ENCODE assay signal across 17 cellular contexts in the genomic region with DNA sequence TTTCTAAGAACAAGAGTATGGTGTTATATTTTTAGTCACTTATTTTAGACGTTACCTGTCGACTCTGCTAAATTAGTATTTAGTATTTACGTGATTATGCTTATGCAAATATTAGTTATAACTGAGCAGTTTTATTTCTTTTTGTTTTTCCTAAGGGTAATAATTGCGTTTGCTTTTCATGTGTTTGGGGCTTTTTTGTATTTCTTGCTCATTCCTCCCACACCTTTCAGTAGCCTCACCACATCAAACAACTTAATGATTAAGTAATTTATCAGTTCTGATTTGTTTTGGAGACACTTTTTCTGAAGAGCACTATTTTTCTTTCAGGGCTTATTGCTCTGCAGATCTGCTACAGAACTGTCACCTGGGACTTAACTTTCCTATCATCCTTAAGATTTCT. TPM values are rescaled to one million over a fixed set of nuclear protein-coding genes. Genes with fewer than 3 reads are reported as not detected.
DNase-seq lines count a peak whose midpoint lies in the region; ATAC-seq and TF ChIP-seq lines count a peak whose summit lies in the region.
"Had no signal": no experiment of that assay in that cellular context is flagged by ENCODE, and none has a peak within 500 bp of the region (broad histone marks: within the 10 kb centered on the region; RNA-seq: fewer than 3 reads in every experiment).

No MANE protein-coding gene starts in this region.

- peak overlapping the region; percentile 54 for H3K27ac Mint-ChIP-seq in activated naive CD8-positive, alpha-beta T cell
- no peak overlapping the region for H3K27ac Mint-ChIP-seq in activated naive CD8-positive, alpha-beta T cell treated with anti-CD3 and anti-CD28 coated beads, Interleukin-2, amount 50 U/mL, for 24 hours
- H3K27ac Mint-ChIP-seq in T-helper 17 cell: peak overlapping the region; percentile 8
- H3K27ac Mint-ChIP-seq: B cell; CD4-positive, CD25-positive, alpha-beta regulatory T cell; CD8-positive, alpha-beta T cell; HFFc6 had no signal

- no peaks in the 10 kb centered on the region for H3K27me3 Mint-ChIP-seq in activated T-cell treated with anti-CD3 and anti-CD28 coated beads, Interleukin-2, amount 50 U/mL, for 4 hours (ENCODE audit: low read depth)
- H3K27me3 Mint-ChIP-seq in activated naive CD8-positive, alpha-beta T cell: no peaks in the 10 kb centered on the region
- no peaks in the 10 kb centered on the region for H3K27me3 Mint-ChIP-seq in activated naive CD8-positive, alpha-beta T cell treated with anti-CD3 and anti-CD28 coated beads, Interleukin-2, amount 50 U/mL, for 24 hours
- no peaks in the 10 kb centered on the region for H3K27me3 Mint-ChIP-seq in T-helper 17 cell
- H3K27me3 Mint-ChIP-seq: B cell; CD4-positive, CD25-positive, alpha-beta regulatory T cell had no signal

- H3K36me3 Mint-ChIP-seq in activated T-cell treated with anti-CD3 and anti-CD28 coated beads, Interleukin-2, amount 50 U/mL, for 4 hours (ENCODE audit: insufficient read depth): peaks cover 46% of the 10 kb centered on the region
- peaks cover 13% of the 10 kb centered on the region for H3K36me3 Mint-ChIP-seq in activated naive CD8-positive, alpha-beta T cell
- peaks cover 46% of the 10 kb centered on the region for H3K36me3 Mint-ChIP-seq in activated naive CD8-positive, alpha-beta T cell treated with anti-CD3 and anti-CD28 coated beads, Interleukin-2, amount 50 U/mL, for 24 hours (ENCODE audit: low read depth)
- peaks cover 9% of the 10 kb centered on the region for H3K36me3 Mint-ChIP-seq in T-helper 17 cell (ENCODE audit: low read depth)

- no peak for TF ChIP-seq EP300 in esophagus muscularis mucosa (IDR thresholded peaks at IDR 0.05)

- no peaks in the 10 kb centered on the region for H3K27me3 ChIP-seq in esophagus muscularis mucosa
- H3K27me3 ChIP-seq: BLaER1 had no signal

- H3K4me3 Mint-ChIP-seq in activated T-cell treated with anti-CD3 and anti-CD28 coated beads, Interleukin-2, amount 50 U/mL, for 4 hours: no peak overlapping the region
- no peak overlapping the region for H3K4me3 Mint-ChIP-seq in activated naive CD8-positive, alpha-beta T cell
- no peak overlapping the region for H3K4me3 Mint-ChIP-seq in activated naive CD8-positive, alpha-beta T cell treated with anti-CD3 and anti-CD28 coated beads, Interleukin-2, amount 50 U/mL, for 24 hours
- H3K4me3 Mint-ChIP-seq in T-helper 17 cell: no peak overlapping the region
- H3K4me3 Mint-ChIP-seq: B cell; CD8-positive, alpha-beta T cell; HFFc6 had no signal

- no peak overlapping the region for H3K27ac ChIP-seq in esophagus muscularis mucosa (replicated peaks in 1 of 4)
- H3K27ac ChIP-seq: BLaER1, C4-2B had no signal

- H3K9me3 Mint-ChIP-seq in activated T-cell treated with anti-CD3 and anti-CD28 coated beads, Interleukin-2, amount 50 U/mL, for 4 hours: no peaks in the 10 kb centered on the region
- H3K9me3 Mint-ChIP-seq in activated naive CD8-positive, alpha-beta T cell (ENCODE audit: low read depth): no peaks in the 10 kb centered on the region
- no peaks in the 10 kb centered on the region for H3K9me3 Mint-ChIP-seq in activated naive CD8-positive, alpha-beta T cell treated with anti-CD3 and anti-CD28 coated beads, Interleukin-2, amount 50 U/mL, for 24 hours
- H3K9me3 Mint-ChIP-seq: CD4-positive, CD25-positive, alpha-beta regulatory T cell; CD8-positive, alpha-beta T cell; HFFc6 had no signal

- intact Hi-C loops in esophagus muscularis mucosa (cut with DNase I): no loop called here

- peaks cover 42 to 97% (median 78%) of the 10 kb centered on the region in 4 donors for H3K36me3 ChIP-seq in esophagus muscularis mucosa

- no peak for TF ChIP-seq CTCF in esophagus muscularis mucosa (IDR thresholded peaks at IDR 0.05)

- H3K4me1 ChIP-seq in esophagus muscularis mucosa: peaks cover 0 to 2% (median under 1%) of the 10 kb centered on the region in 4 donors
- H3K4me1 ChIP-seq: BLaER1, Caco-2 had no signal

- peaks cover 14% of the 10 kb centered on the region for H3K4me1 Mint-ChIP-seq in activated T-cell treated with anti-CD3 and anti-CD28 coated beads, Interleukin-2, amount 50 U/mL, for 4 hours (ENCODE audit: low read depth)
- H3K4me1 Mint-ChIP-seq in activated naive CD8-positive, alpha-beta T cell (ENCODE audit: low read depth): peaks cover 20% of the 10 kb centered on the region
- peaks cover 12% of the 10 kb centered on the region for H3K4me1 Mint-ChIP-seq in activated naive CD8-positive, alpha-beta T cell treated with anti-CD3 and anti-CD28 coated beads, Interleukin-2, amount 50 U/mL, for 24 hours
- peaks cover 15% of the 10 kb centered on the region for H3K4me1 Mint-ChIP-seq in T-helper 17 cell

- H3K9me3 ChIP-seq in T-helper 17 cell (ENCODE audit: control insufficient read depth, low read length, poor library complexity, severe bottlenecking): no peaks in the 10 kb centered on the region
- H3K9me3 ChIP-seq in esophagus muscularis mucosa: no peaks in the 10 kb centered on the region
- H3K9me3 ChIP-seq: BLaER1, Caco-2, HAP-1 had no signal

- ATAC-seq in activated T-cell treated with anti-CD3 and anti-CD28 coated beads, Interleukin-2, amount 50 U/mL, for 4 hours: peak; percentile 32 to 48
- no peak for ATAC-seq in activated naive CD8-positive, alpha-beta T cell treated with anti-CD3 and anti-CD28 coated beads, Interleukin-2, amount 50 U/mL, for 24 hours
- ATAC-seq in T-helper 17 cell: no peak
- ATAC-seq: CD8-positive, alpha-beta T cell had no signal

- no peak for TF ChIP-seq POLR2A in esophagus muscularis mucosa (IDR thresholded peaks at IDR 0.05; ENCODE audit: low read depth)

- no peak overlapping the region for H3K4me3 ChIP-seq in esophagus muscularis mucosa
- H3K4me3 ChIP-seq: BLaER1, HAP-1 had no signal

- 92% methylated on average over 4 of the region's 4 CpGs for WGBS in esophagus muscularis mucosa

- DNase-seq in activated T-cell treated with anti-CD3 and anti-CD28 coated beads, Interleukin-2, amount 50 U/mL, for 4 hours: no peak
- no peak for DNase-seq in activated T-cell treated with anti-CD3 and anti-CD28 coated beads, Interleukin-2, amount 50 U/mL, for 48 hours
- no peak for DNase-seq in activated naive CD8-positive, alpha-beta T cell treated with anti-CD3 and anti-CD28 coated beads, Interleukin-2, amount 50 U/mL, for 24 hours
- DNase-seq in T-helper 17 cell (no peak), esophagus muscularis mucosa (ENCODE audit: extremely low spot score) (no peak)
- DNase-seq: Caco-2; CD4-positive, CD25-positive, alpha-beta regulatory T cell; CD8-positive, alpha-beta T cell; DMS153; DND-41; GOT3; HFFc6 had no signal

RNA-seq across cellular contexts. Expression of a gene that starts 7.5 kb away (rescaled TPM):
- total RNA-seq in activated T-cell treated with anti-CD3 and anti-CD28 coated beads, Interleukin-2, amount 50 U/mL, for 4 hours: 10 to 100 TPM; 32.7 to 37.5 (median 32.7) TPM
- total RNA-seq in T-helper 17 cell (10 to 100 TPM; 18.2 to 18.7 TPM), esophagus muscularis mucosa (10 to 100 TPM; 16.7 to 22.8 (median 20.1) TPM)

RNA-seq across cellular contexts. Expression of a gene that starts 7.8 kb away (rescaled TPM):
- 10 to 100 TPM; 23.6 to 31.4 (median 28.1) TPM for total RNA-seq in activated T-cell treated with anti-CD3 and anti-CD28 coated beads, Interleukin-2, amount 50 U/mL, for 4 hours
- total RNA-seq in T-helper 17 cell (10 to 100 TPM; 48.8 to 51.1 TPM), esophagus muscularis mucosa (10 to 100 TPM; 18.5 to 23.1 (median 20.7) TPM)

RNA-seq across cellular contexts. Expression of a gene that starts 42.4 kb away (rescaled TPM):
- 10 to 100 TPM; 66.5 to 76.6 (median 69.4) TPM for total RNA-seq in activated T-cell treated with anti-CD3 and anti-CD28 coated beads, Interleukin-2, amount 50 U/mL, for 4 hours
- 10 to 100 TPM; 27.6 to 27.7 TPM for total RNA-seq in T-helper 17 cell
- 10 to 100 TPM; 18.8 to 28.1 (median 22.7) TPM for total RNA-seq in esophagus muscularis mucosa

RNA-seq across cellular contexts. Expression of a gene that starts 42.4 kb away (rescaled TPM):
- under 1 TPM; 0.11 to 0.27 (median 0.25) TPM for total RNA-seq in activated T-cell treated with anti-CD3 and anti-CD28 coated beads, Interleukin-2, amount 50 U/mL, for 4 hours
- total RNA-seq in T-helper 17 cell (1 to 10 TPM; 1.3 TPM), esophagus muscularis mucosa (1 to 10 TPM; 2.7 to 6.2 (median 5.2) TPM)

Comparison
In these comparisons a context has a peak if more than half of its experiments do, and no peak if none do; other contexts are left out.
1. ATAC-seq: peak in activated T-cell treated with anti-CD3 and anti-CD28 coated beads, Interleukin-2, amount 50 U/mL, for 4 hours (2 of 2); none in activated naive CD8-positive, alpha-beta T cell treated with anti-CD3 and anti-CD28 coated beads, Interleukin-2, amount 50 U/mL, for 24 hours (single experiment) and T-helper 17 cell (single experiment).